21 cellular contexts compared by ENCODE assay signal in genomic region chr6:54624779-54625178, GRCh38.
DNase-seq lines count a peak whose midpoint lies in the region; ATAC-seq, FAIRE-seq and TF ChIP-seq lines count a peak whose summit lies in the region.
"Had no signal": no experiment of that assay in that cellular context is flagged by ENCODE, and none has a peak within 500 bp of the region (broad histone marks: within the 10 kb centered on the region; RNA-seq: fewer than 3 reads in every experiment).

No MANE protein-coding gene starts in this region.

- intact Hi-C loops in Right ventricle myocardium superior (cut with DNase I) = no loop called here

- H3K27ac ChIP-seq in astrocyte (ENCODE audit: low read depth, low read length) = no peak overlapping the region

- no peak for FAIRE-seq in astrocyte (lab: Jason Lieb, UNC)
- FAIRE-seq: GM12891 had no signal

- H3K27me3 Mint-ChIP-seq in HFFc6 (ENCODE audit: insufficient read depth) (peaks cover 1% of the 10 kb centered on the region; the same call in 1 of the 2 replicates), astrocyte (ENCODE audit: low read depth, unreplicated experiment) (no peaks in the 10 kb centered on the region)
- H3K27me3 Mint-ChIP-seq: CD4-positive, alpha-beta T cell had no signal

- TF ChIP-seq CTCF in HFFc6 (IDR thresholded peaks at IDR 0.05) (no peak), astrocyte (IDR thresholded peaks at IDR 0.05; ENCODE audit: insufficient read depth, low read depth, low read length) (no peak)

- H3K36me3 Mint-ChIP-seq in HFFc6 (ENCODE audit: low read depth) = no peaks in the 10 kb centered on the region
- H3K36me3 Mint-ChIP-seq in astrocyte (ENCODE audit: low read depth, unreplicated experiment) = no peaks in the 10 kb centered on the region

- H3K36me3 ChIP-seq in astrocyte (ENCODE audit: insufficient read depth, low read length) = no peaks in the 10 kb centered on the region
- H3K36me3 ChIP-seq: BE2C had no signal

- no peak overlapping the region for H3K9ac ChIP-seq in astrocyte (ENCODE audit: low read length)

- ATAC-seq in GM21390 (IDR thresholded peaks at IDR 0.05; ENCODE audit: unreplicated experiment) = no peak
- ATAC-seq in GM18873 (IDR thresholded peaks at IDR 0.05; ENCODE audit: low FRiP score, unreplicated experiment) = no peak
- no peak for ATAC-seq in Right ventricle myocardium superior (ENCODE audit: poor library complexity)
- ATAC-seq: Panc1, Right ventricle myocardium inferior had no signal

- H3K4me3 Mint-ChIP-seq in HFFc6 = no peak overlapping the region
- no peak overlapping the region for H3K4me3 Mint-ChIP-seq in astrocyte (ENCODE audit: unreplicated experiment)
- H3K4me3 Mint-ChIP-seq: CD4-positive, alpha-beta T cell had no signal

- no peaks in the 10 kb centered on the region for H3K4me1 ChIP-seq in astrocyte (ENCODE audit: insufficient read depth, low read length)
- H3K4me1 ChIP-seq: BE2C had no signal

- H3K9me3 ChIP-seq in astrocyte (ENCODE audit: insufficient read depth, low read depth, low read length) = no peaks in the 10 kb centered on the region
- H3K9me3 ChIP-seq: BE2C had no signal

- DNase-seq in AG08395 (ENCODE audit: low spot score) (peak; percentile 20), HFFc6 (peak; percentile 9), astrocyte (ENCODE audit: low read depth) (peak; percentile 98), fibroblast of peridontal ligament (ENCODE audit: extremely low read depth) (peak; percentile 90), NCI-H1417 (lab: John Stamatoyannopoulos, UW) (no peak), Right ventricle myocardium superior (no peak)
- DNase-seq: BE2C; CD4-positive, alpha-beta T cell; DMS79; GDM1; H7; Karpas-422; MM.1S; NCI-H1092 treated with DMSO at 0.1 percent for 48 hours; NCI-H1694; NCI-H524 had no signal

- H3K27ac Mint-ChIP-seq in HFFc6 (no peak overlapping the region), astrocyte (ENCODE audit: unreplicated experiment) (no peak overlapping the region)
- H3K27ac Mint-ChIP-seq: CD4-positive, alpha-beta T cell had no signal

- H3K9me3 Mint-ChIP-seq in HFFc6 (peaks cover 5% of the 10 kb centered on the region; the same call in 1 of the 2 replicates), astrocyte (ENCODE audit: unreplicated experiment) (no peaks in the 10 kb centered on the region)

- no peak overlapping the region for H2AFZ ChIP-seq in astrocyte (ENCODE audit: low read depth, low read length)

- H3K4me2 ChIP-seq in astrocyte (ENCODE audit: low read length) = no peak overlapping the region

- no peaks in the 10 kb centered on the region for H3K79me2 ChIP-seq in astrocyte (ENCODE audit: insufficient read depth, low read length)

- peaks cover 15% of the 10 kb centered on the region for H3K4me1 Mint-ChIP-seq in HFFc6 (ENCODE audit: low read depth)
- no peaks in the 10 kb centered on the region for H3K4me1 Mint-ChIP-seq in astrocyte (ENCODE audit: low read depth, unreplicated experiment)

- no peaks in the 10 kb centered on the region for H4K20me1 ChIP-seq in astrocyte (ENCODE audit: insufficient read depth, low read length)

- H3K27me3 ChIP-seq in astrocyte (ENCODE audit: insufficient read depth, low read length) = no peaks in the 10 kb centered on the region
- H3K27me3 ChIP-seq: BE2C had no signal

- no peak overlapping the region for H3K4me3 ChIP-seq in astrocyte (ENCODE audit: insufficient read depth, low read depth, low read length)

Comparison
In these comparisons a context has a peak if more than half of its experiments do, and no peak if none do; other contexts are left out.
1. DNase-seq: peak in AG08395 (single experiment), HFFc6 (single experiment), astrocyte (single experiment) and fibroblast of peridontal ligament (single experiment); none in NCI-H1417 (0 of 3) and Right ventricle myocardium superior (single experiment).